In genomic region chr5:43216941-43217340, GRCh38 we compare ENCODE assay signal across 30 cellular contexts. TPM values are rescaled to one million over a fixed set of nuclear protein-coding genes. Genes with fewer than 3 reads are reported as not detected.
"Had no signal": no experiment of that assay in that cellular context is flagged by ENCODE, and none has a peak within 500 bp of the region (broad histone marks: within the 10 kb centered on the region; RNA-seq: fewer than 3 reads in every experiment).

No MANE protein-coding gene starts in this region.

- H3K9me3 ChIP-seq: adrenal gland, ascending aorta, body of pancreas, breast epithelium had no signal

- H3K4me3 ChIP-seq: adrenal gland, ascending aorta, body of pancreas, breast epithelium, cardiac muscle cell had no signal

- DNase-seq: activated effector memory CD4-positive, alpha-beta T cell treated with anti-CD3 and anti-CD28 coated beads, Interleukin-2, amount 50 U/mL, for 16 hours; activated effector memory CD4-positive, alpha-beta T cell treated with Interleukin-2 at 50 U/mL for 16 hours; activated gamma-delta T cell; activated gamma-delta T cell treated with Interleukin-2 at 50 U/mL for 16 hours; activated naive CD4-positive, alpha-beta T cell; activated naive CD4-positive, alpha-beta T cell treated with anti-CD3 and anti-CD28 coated beads for 36 hours; activated naive CD4-positive, alpha-beta T cell treated with anti-CD3 and anti-CD28 coated beads, Interleukin-2, amount 10 ng/mL, durations not matched to agents 7 days and 5 days; activated naive CD4-positive, alpha-beta T cell treated with anti-CD3 and anti-CD28 coated beads, Interleukin-2, amount 50 U/mL, for 16 hours; activated naive CD4-positive, alpha-beta T cell treated with Interleukin-2 at 50 U/mL for 16 hours; activated naive CD8-positive, alpha-beta T cell treated with anti-CD3 and anti-CD28 coated beads for 36 hours; activated naive CD8-positive, alpha-beta T cell treated with anti-CD3 and anti-CD28 coated beads, Interleukin-2, amount 10 ng/mL, durations not matched to agents 7 days and 5 days; activated naive CD8-positive, alpha-beta T cell treated with anti-CD3 and anti-CD28 coated beads, Interleukin-2, amount 50 U/mL, for 24 hours; activated T-cell treated with anti-CD3 and anti-CD28 coated beads, Interleukin-2, amount 50 U/mL, for 24 hours; activated T-cell treated with anti-CD3 and anti-CD28 coated beads, Interleukin-2, amount 50 U/mL, for 4 hours; activated T-cell treated with anti-CD3 and anti-CD28 coated beads, Interleukin-2, amount 50 U/mL, for 48 hours; activated T-cell treated with anti-CD3 and anti-CD28 coated beads, Interleukin-2, amount 50 U/mL, for 72 hours; adrenal gland; amniotic stem cell; amygdala; anterior cingulate cortex; aorta; body of pancreas; brain microvascular endothelial cell; caudate nucleus; central memory CD4-positive, alpha-beta T cell; cerebellar nuclear complex had no signal

- H3K27me3 ChIP-seq: adrenal gland, ascending aorta, body of pancreas, brain microvascular endothelial cell, breast epithelium, cardiac muscle cell had no signal

- H3K27ac ChIP-seq: adrenal gland, ascending aorta, body of pancreas, brain microvascular endothelial cell, breast epithelium, cardiac muscle cell had no signal

- H3K36me3 ChIP-seq: adrenal gland, ascending aorta, brain microvascular endothelial cell, breast epithelium, cardiac muscle cell had no signal

- H3K4me1 ChIP-seq: adrenal gland, ascending aorta, body of pancreas, breast epithelium had no signal

RNA-seq across cellular contexts. Expression of gene NIM1K, which starts 24.9 kb away (rescaled TPM):
- total RNA-seq: ascending aorta, bronchial epithelial cell had no signal
